ENCODE assay signal across 20 cellular contexts in the genomic region with DNA sequence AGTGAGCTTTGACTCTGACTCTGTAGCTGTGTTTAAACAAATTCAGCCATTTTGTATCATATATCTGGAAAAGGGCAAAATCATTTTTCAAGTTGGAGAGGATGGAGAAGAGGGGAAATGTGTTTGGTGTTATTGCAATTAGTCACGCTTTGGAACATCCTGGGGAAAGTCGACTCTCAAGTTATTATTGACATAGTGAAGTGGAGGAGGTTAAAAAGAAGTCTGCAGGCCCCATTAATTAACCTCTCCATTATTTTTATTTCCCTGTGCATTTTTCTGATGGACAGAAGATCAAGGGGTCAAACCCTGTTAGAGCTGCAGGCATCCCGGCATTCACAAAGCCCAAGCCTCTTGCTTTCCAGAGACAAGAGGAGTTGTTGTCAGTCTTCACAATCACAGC.
"Had no signal": no experiment of that assay in that cellular context is flagged by ENCODE, and none has a peak within 500 bp of the region (broad histone marks: within the 10 kb centered on the region; RNA-seq: fewer than 3 reads in every experiment).

No MANE protein-coding gene starts in this region.

- H3K9me3 ChIP-seq: adrenal gland, transverse colon had no signal

- H3K4me1 ChIP-seq: adrenal gland, ascending aorta, lower lobe of right lung, transverse colon had no signal

- H3K4me2 ChIP-seq: neural progenitor cell had no signal

- DNase-seq: activated CD4-positive, alpha-beta T cell treated with anti-CD3 and anti-CD28 coated beads, Interleukin-2, amount 50 U/mL, for 4 hours; activated CD8-positive, alpha-beta memory T cell treated with anti-CD3 and anti-CD28 coated beads for 24 hours; activated CD8-positive, alpha-beta memory T cell treated with anti-CD3 and anti-CD28 coated beads, Interleukin-2, amount 50 U/mL, for 4 hours; activated T-cell treated with anti-CD3 and anti-CD28 coated beads, Interleukin-2, amount 50 U/mL, for 24 hours; adrenal gland; kidney; lower lobe of right lung; naive thymus-derived CD4-positive, alpha-beta T cell; posterior cingulate gyrus; stimulated activated CD4-positive, alpha-beta T cell treated with anti-CD3 and anti-CD28 coated beads, Interleukin-2, amount 100 ng/mL, for 48 hours; stimulated activated CD8-positive, alpha-beta memory T cell treated with anti-CD3 and anti-CD28 coated beads, Interleukin-4, amount 100 ng/mL, for 48 hours; T1000; transverse colon had no signal

- ATAC-seq: activated naive CD4-positive, alpha-beta T cell treated with anti-CD3 and anti-CD28 coated beads, Interleukin-2, amount 50 U/mL, for 72 hours; activated T-helper 17 cell treated with anti-CD3 and anti-CD28 coated beads, Interleukin-2, amount 50 U/mL, for 72 hours; left lobe of liver; lower lobe of right lung; naive thymus-derived CD4-positive, alpha-beta T cell; sciatic nerve; WTC11 had no signal

- H3K36me3 ChIP-seq: adrenal gland, ascending aorta, lower lobe of right lung, neural progenitor cell, transverse colon had no signal

- H3K27me3 ChIP-seq: ascending aorta, neural progenitor cell, transverse colon had no signal

- H3K4me3 ChIP-seq: adrenal gland, ascending aorta, lower lobe of right lung, neural progenitor cell, transverse colon had no signal

- H3K9ac ChIP-seq: neural progenitor cell had no signal

- H3K27ac ChIP-seq: adrenal gland, ascending aorta, lower lobe of right lung, neural progenitor cell, transverse colon had no signal
